ENCODE assay signal across 25 cellular contexts in the genomic region with DNA sequence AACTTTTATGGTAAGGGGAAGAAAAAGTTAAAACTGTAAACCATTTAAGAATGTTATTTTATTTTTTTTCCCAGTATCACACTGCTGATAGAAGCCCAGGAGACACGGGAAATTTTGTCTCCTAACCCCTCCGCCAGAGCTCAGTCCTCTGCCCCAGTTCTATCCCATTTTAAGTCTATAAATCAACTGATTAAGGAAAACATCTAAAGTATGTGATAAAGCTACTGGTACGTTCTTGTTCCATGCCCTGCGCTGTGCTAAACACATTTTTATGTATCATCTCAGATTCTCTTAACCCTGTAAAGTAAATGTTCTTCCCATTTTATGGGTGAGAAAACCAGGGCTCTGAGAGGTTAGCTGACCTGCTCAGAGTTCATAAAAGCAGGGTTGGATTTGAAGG.
"Had no signal": no experiment of that assay in that cellular context is flagged by ENCODE, and none has a peak within 500 bp of the region (broad histone marks: within the 10 kb centered on the region; RNA-seq: fewer than 3 reads in every experiment).

No MANE protein-coding gene starts in this region.

- DNase-seq: hypothalamus; immature natural killer cell; left ventricle myocardium inferior; mesendoderm; midbrain; mucosa of descending colon; naive thymus-derived CD4-positive, alpha-beta T cell; ovary; right lobe of liver; stimulated activated CD4-positive, alpha-beta T cell treated with anti-CD3 and anti-CD28 coated beads, Interleukin-1b, Interleukin-23, amount 100 ng/mL, for 48 hours; stimulated activated CD4-positive, alpha-beta T cell treated with anti-CD3 and anti-CD28 coated beads, Interleukin-2, amount 100 ng/mL, for 48 hours; stimulated activated CD4-positive, alpha-beta T cell treated with anti-CD3 and anti-CD28 coated beads, Interleukin-4, amount 100 ng/mL, for 4 hours; stimulated activated CD8-positive, alpha-beta memory T cell treated with anti-CD3 and anti-CD28 coated beads, Interleukin-4, amount 100 ng/mL, for 48 hours; stimulated activated naive CD4-positive, alpha-beta T cell treated with Interleukin-2 at 50 U/mL for 16 hours; stimulated activated naive CD8-positive, alpha-beta T cell treated with anti-CD3 and anti-CD28 coated beads, Interleukin-15, amount 100 ng/mL, for 72 hours; substantia nigra; uterus had no signal

- H3K4me2 ChIP-seq: smooth muscle cell had no signal

- H3K4me1 Mint-ChIP-seq: stimulated activated naive CD8-positive, alpha-beta T cell treated with anti-CD3 and anti-CD28 coated beads, Interleukin-15, amount 100 ng/mL, for 72 hours had no signal

- ATAC-seq: mucosa of descending colon; natural killer cell treated with Interleukin-12 subunit alpha and Interleukin-12 subunit beta and Interleukin-15 and Interleukin-18, amount 100 ng/mL, for 72 hours; right lobe of liver; stimulated activated memory B cell treated with anti-CD40 and anti-IgM and Interleukin-4, amounts not matched to agents 10 μg/mL and 1 μg/mL and 100 μg/mL, for 72 hours; stimulated activated naive CD8-positive, alpha-beta T cell treated with anti-CD3 and anti-CD28 coated beads, Interleukin-15, amount 100 ng/mL, for 72 hours had no signal

- H3K9me3 Mint-ChIP-seq: immature natural killer cell; natural killer cell treated with Interleukin-12 subunit alpha and Interleukin-12 subunit beta and Interleukin-15 and Interleukin-18, amount 100 ng/mL, for 72 hours; stimulated activated memory B cell treated with anti-CD40 and anti-IgM and Interleukin-4, amounts not matched to agents 10 μg/mL and 1 μg/mL and 100 μg/mL, for 72 hours; stimulated activated naive CD8-positive, alpha-beta T cell treated with anti-CD3 and anti-CD28 coated beads, Interleukin-15, amount 100 ng/mL, for 72 hours; type B pancreatic cell had no signal

- H3K27ac ChIP-seq: left ventricle myocardium inferior, ovary, right atrium auricular region, right lobe of liver, tibial nerve, uterus had no signal

- H3K27ac Mint-ChIP-seq: immature natural killer cell; natural killer cell treated with Interleukin-12 subunit alpha and Interleukin-12 subunit beta and Interleukin-15 and Interleukin-18, amount 100 ng/mL, for 72 hours; stimulated activated memory B cell treated with anti-CD40 and anti-IgM and Interleukin-4, amounts not matched to agents 10 μg/mL and 1 μg/mL and 100 μg/mL, for 72 hours; type B pancreatic cell had no signal

- H3K4me1 ChIP-seq: left ventricle myocardium inferior, right atrium auricular region, right lobe of liver, tibial nerve, uterus had no signal

- H3K27me3 ChIP-seq: ovary, right atrium auricular region, right lobe of liver, tibial nerve, uterus had no signal

- H3K36me3 ChIP-seq: ovary, uterus had no signal

- H3K27me3 Mint-ChIP-seq: naive thymus-derived CD4-positive, alpha-beta T cell; natural killer cell treated with Interleukin-12 subunit alpha and Interleukin-12 subunit beta and Interleukin-15 and Interleukin-18, amount 100 ng/mL, for 72 hours; progenitor cell of endocrine pancreas; stimulated activated memory B cell treated with anti-CD40 and anti-IgM and Interleukin-4, amounts not matched to agents 10 μg/mL and 1 μg/mL and 100 μg/mL, for 72 hours; stimulated activated naive CD8-positive, alpha-beta T cell treated with anti-CD3 and anti-CD28 coated beads, Interleukin-15, amount 100 ng/mL, for 72 hours; type B pancreatic cell had no signal

- H3K9me3 ChIP-seq: left ventricle myocardium inferior, mucosa of descending colon, ovary, right atrium auricular region, right lobe of liver, tibial nerve, uterus had no signal

- H3K4me3 Mint-ChIP-seq: immature natural killer cell; naive thymus-derived CD4-positive, alpha-beta T cell; natural killer cell treated with Interleukin-12 subunit alpha and Interleukin-12 subunit beta and Interleukin-15 and Interleukin-18, amount 100 ng/mL, for 72 hours; stimulated activated memory B cell treated with anti-CD40 and anti-IgM and Interleukin-4, amounts not matched to agents 10 μg/mL and 1 μg/mL and 100 μg/mL, for 72 hours; stimulated activated naive CD8-positive, alpha-beta T cell treated with anti-CD3 and anti-CD28 coated beads, Interleukin-15, amount 100 ng/mL, for 72 hours; type B pancreatic cell had no signal

- H3K4me3 ChIP-seq: left ventricle myocardium inferior, lung, mucosa of descending colon, ovary, right atrium auricular region, right lobe of liver, smooth muscle cell, tibial nerve, uterus had no signal
